Comparison of ENCODE assay signal across 8 cellular contexts in genomic region chr12:52372216-52373154, GRCh38. TPM values are rescaled to one million over a fixed set of nuclear protein-coding genes. Genes with fewer than 3 reads are reported as not detected.
DNase-seq lines count a peak whose midpoint lies in the region; ATAC-seq and TF ChIP-seq lines count a peak whose summit lies in the region.

No MANE protein-coding gene starts in this region.

- H3K4me1 ChIP-seq in Caco-2 (no peaks in the 10 kb centered on the region), thoracic aorta (ENCODE audit: control insufficient read depth in 1 of 2, low read depth in 2 of 2) (peaks cover 10 to 16% of the 10 kb centered on the region in 2 donors)

- H4K20me1 ChIP-seq in neural cell (ENCODE audit: insufficient read depth): no peaks in the 10 kb centered on the region

- no peaks in the 10 kb centered on the region for H3K9me2 ChIP-seq in neural cell (ENCODE audit: insufficient read depth, low read length)

- BruUV-seq in Caco-2 (replicated peaks; lab: Mats Ljungman, UMichigan): no TSS peak

- peaks cover 3% of the 10 kb centered on the region for H3K27me3 Mint-ChIP-seq in Caco-2 (ENCODE audit: insufficient read depth, unreplicated experiment)
- H3K27me3 Mint-ChIP-seq in activated T-cell treated with anti-CD3 and anti-CD28 coated beads, Interleukin-2, amount 50 U/mL, for 24 hours: peaks cover 18% of the 10 kb centered on the region

- no peak for TF ChIP-seq EP300 in neural cell (conservative IDR thresholded peaks at IDR 0.05; ENCODE audit: poor library complexity, severe bottlenecking)

- CTCF ChIA-PET in Caco-2 (lab: Charles Lee): interaction anchor here (0.6 to 2.0 kb wide), 17 partner anchors 12 to 608 kb away, joined by 3 to 13 read pairs (median 4); no protein-coding TSS in a partner anchor

- H3K36me3 ChIP-seq in Caco-2 (ENCODE audit: control insufficient read depth, insufficient read depth, low read length) (no peaks in the 10 kb centered on the region), neural cell (ENCODE audit: insufficient read depth, low read length) (no peaks in the 10 kb centered on the region), thoracic aorta (no peaks in the 10 kb centered on the region)

- peak; percentile 76 to 91 for TF ChIP-seq CTCF in Caco-2 (IDR thresholded peaks at IDR 0.05; ENCODE audit: insufficient read depth in 1 of 2, low read depth in 1 of 2, low read length in 1 of 2, severe bottlenecking in 1 of 2, unreplicated experiment in 1 of 2)
- peak; percentile 90 for TF ChIP-seq CTCF in fibroblast of the aortic adventitia (IDR thresholded peaks at IDR 0.05; ENCODE audit: insufficient read depth, low read length)
- peak; percentile 82 for TF ChIP-seq CTCF in neural cell (IDR thresholded peaks at IDR 0.05; ENCODE audit: poor library complexity, severe bottlenecking)
- TF ChIP-seq CTCF in thoracic aorta (IDR thresholded peaks at IDR 0.05): peak; percentile 72

- H3F3A ChIP-seq in neural cell (ENCODE audit: insufficient read depth, low read length, poor library complexity, severe bottlenecking): no peaks in the 10 kb centered on the region

- H3K9me3 Mint-ChIP-seq in Caco-2 (ENCODE audit: unreplicated experiment): no peaks in the 10 kb centered on the region
- no peaks in the 10 kb centered on the region for H3K9me3 Mint-ChIP-seq in activated T-cell treated with anti-CD3 and anti-CD28 coated beads, Interleukin-2, amount 50 U/mL, for 24 hours

- DNase-seq in Caco-2 (peak; percentile 78 to 86), HuH-7.5 (ENCODE audit: low spot score) (peak; percentile 92), NOMO-1 treated with dmso at 0.1 percent for 144 hours (lab: John Stamatoyannopoulos, UW; ENCODE audit: unreplicated experiment) (peak; percentile 8), fibroblast of the aortic adventitia (ENCODE audit: low read depth) (peak; percentile 93), thoracic aorta (ENCODE audit: low spot score) (no peak)
- peak; percentile 61 for DNase-seq in activated T-cell treated with anti-CD3 and anti-CD28 coated beads, Interleukin-2, amount 50 U/mL, for 24 hours

- no peaks in the 10 kb centered on the region for H3K27me3 ChIP-seq in Caco-2 (replicated peaks; ENCODE audit: control insufficient read depth, insufficient read depth, low read length)
- H3K27me3 ChIP-seq in neural cell (ENCODE audit: insufficient read depth, low read depth, low read length): no peaks in the 10 kb centered on the region
- no peaks in the 10 kb centered on the region for H3K27me3 ChIP-seq in thoracic aorta (replicated peaks; ENCODE audit: insufficient read depth)

- peak; percentile 89 for TF ChIP-seq RAD21 in neural cell (conservative IDR thresholded peaks at IDR 0.05)

- H3K4me3 Mint-ChIP-seq in Caco-2 (ENCODE audit: unreplicated experiment): no peak overlapping the region
- no peak overlapping the region for H3K4me3 Mint-ChIP-seq in activated T-cell treated with anti-CD3 and anti-CD28 coated beads, Interleukin-2, amount 50 U/mL, for 24 hours

- intact Hi-C loops in Caco-2 (cut with micrococcal nuclease; ENCODE audit: unreplicated experiment): loop anchor here (1.0 kb wide), 2 partner anchors 135 to 508 kb away; no protein-coding TSS in a partner anchor

- no peak overlapping the region for H2AFZ ChIP-seq in neural cell (ENCODE audit: low read depth, low read length)

- H3K27ac Mint-ChIP-seq in Caco-2 (ENCODE audit: unreplicated experiment): no peak overlapping the region
- no peak overlapping the region for H3K27ac Mint-ChIP-seq in activated T-cell treated with anti-CD3 and anti-CD28 coated beads, Interleukin-2, amount 50 U/mL, for 24 hours

- no peaks in the 10 kb centered on the region for H3K36me3 Mint-ChIP-seq in Caco-2 (ENCODE audit: insufficient read depth, unreplicated experiment)
- no peaks in the 10 kb centered on the region for H3K36me3 Mint-ChIP-seq in activated T-cell treated with anti-CD3 and anti-CD28 coated beads, Interleukin-2, amount 50 U/mL, for 24 hours (ENCODE audit: low read depth)

- POLR2A ChIA-PET in Caco-2 (lab: Charles Lee): no interaction called here

- no peak overlapping the region for H3K4me2 ChIP-seq in neural cell (ENCODE audit: low read length)

- H3K27ac ChIP-seq in neural cell (ENCODE audit: low read length): no peak overlapping the region
- H3K27ac ChIP-seq in thoracic aorta: peak overlapping the region in 1 of 2 donors; percentile 42

- peaks cover 8% of the 10 kb centered on the region for H3K4me1 Mint-ChIP-seq in Caco-2 (ENCODE audit: low read depth, unreplicated experiment)
- no peaks in the 10 kb centered on the region for H3K4me1 Mint-ChIP-seq in activated T-cell treated with anti-CD3 and anti-CD28 coated beads, Interleukin-2, amount 50 U/mL, for 24 hours (ENCODE audit: low read depth)

- H3K9ac ChIP-seq in neural cell (ENCODE audit: low read length): no peak overlapping the region

- peak; percentile 67 for ATAC-seq in thoracic aorta (ENCODE audit: insufficient number of reproducible peaks, low FRiP score, low read depth)
- ATAC-seq in HG02981 (IDR thresholded peaks at IDR 0.05; ENCODE audit: unreplicated experiment): no peak

- H3K79me2 ChIP-seq in neural cell (replicated peaks; ENCODE audit: insufficient read depth, low read length): no peaks in the 10 kb centered on the region

- H3K9me3 ChIP-seq in Caco-2 (no peaks in the 10 kb centered on the region), neural cell (ENCODE audit: low read length) (no peaks in the 10 kb centered on the region), thoracic aorta (no peaks in the 10 kb centered on the region)

- H3K4me3 ChIP-seq in Caco-2 (ENCODE audit: low read depth, low read length) (no peak overlapping the region), fibroblast of the aortic adventitia (ENCODE audit: low read depth, low read length) (no peak overlapping the region), neural cell (ENCODE audit: low read length) (no peak overlapping the region), thoracic aorta (no peak overlapping the region)

TF ChIP-seq in neural cell, 6 proteins besides CTCF, POLR2A, EP300 and RAD21:
- no peak for TF ChIP-seq EZH2 (IDR thresholded peaks at IDR 0.05; ENCODE audit: borderline replicate concordance, insufficient read depth, low read length, poor library complexity, severe bottlenecking)
- TF ChIP-seq SMC3 (conservative IDR thresholded peaks at IDR 0.05; ENCODE audit: poor library complexity): peak; percentile 90

RNA-seq across cellular contexts. Expression of gene KRT85, which starts 5.2 kb away (rescaled TPM):
- not detected in 2 replicates for total RNA-seq in Caco-2 (2022)
- total RNA-seq in fibroblast of the aortic adventitia (ENCODE audit: low replicate concordance): not detected in 2 replicates
- not detected in 2 replicates for polyA plus RNA-seq in neural cell
- not detected in 2 replicates for polyA minus RNA-seq in neural cell
- not detected for total RNA-seq in thoracic aorta

RNA-seq across cellular contexts. Expression of gene KRT84, which starts 13.0 kb away (rescaled TPM):
- total RNA-seq in Caco-2 (2022) (not detected in 2 replicates), fibroblast of the aortic adventitia (ENCODE audit: low replicate concordance) (not detected in 2 replicates), thoracic aorta (not detected)
- polyA plus RNA-seq in neural cell: not detected in 2 replicates
- not detected in 2 replicates for polyA minus RNA-seq in neural cell

RNA-seq across cellular contexts. Expression of gene KRT82, which starts 33.6 kb away (rescaled TPM):
- not detected in 2 replicates for total RNA-seq in Caco-2 (2022)
- not detected in 2 replicates for total RNA-seq in fibroblast of the aortic adventitia (ENCODE audit: low replicate concordance)
- polyA plus RNA-seq in neural cell: not detected in 2 replicates
- not detected in 2 replicates for polyA minus RNA-seq in neural cell
- not detected for total RNA-seq in thoracic aorta

RNA-seq across cellular contexts. Expression of gene KRT83, which starts 51.3 kb away (rescaled TPM):
- total RNA-seq in Caco-2 (2022) (not detected in 2 replicates), fibroblast of the aortic adventitia (ENCODE audit: low replicate concordance) (not detected in 2 replicates), thoracic aorta (not detected)
- not detected in 2 replicates for polyA plus RNA-seq in neural cell
- polyA minus RNA-seq in neural cell: not detected in 2 replicates
